ENCODE assay signal across 14 cellular contexts in the genomic region with DNA sequence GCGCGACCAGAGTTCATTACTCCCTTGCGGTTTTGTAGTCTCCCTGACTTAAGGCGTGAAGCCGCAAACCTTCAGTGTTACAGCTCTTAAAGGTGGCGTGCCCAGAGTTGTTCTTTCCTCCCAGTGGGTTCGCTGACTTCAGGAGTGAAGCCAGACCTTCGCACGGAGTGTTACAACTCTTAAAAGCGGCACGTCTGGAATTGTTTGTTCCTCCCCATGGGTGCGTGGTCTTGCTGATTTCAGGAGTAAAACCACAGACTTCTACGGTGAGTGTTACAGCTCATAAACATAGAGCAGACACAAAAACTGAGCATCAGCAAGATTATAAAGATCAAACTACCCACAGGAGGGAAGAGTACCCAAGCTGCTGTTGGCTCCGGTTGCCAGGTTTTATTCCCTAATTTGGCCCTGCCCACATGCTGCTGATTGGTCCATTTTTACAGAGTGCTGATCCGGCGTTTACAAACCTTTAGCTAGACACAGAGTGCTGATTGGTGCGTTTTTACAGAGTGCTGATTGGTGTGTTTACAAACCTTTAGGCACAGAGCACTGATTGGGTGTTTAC. TPM values are rescaled to one million over a fixed set of nuclear protein-coding genes. Genes with fewer than 3 reads are reported as not detected.
DNase-seq lines count a peak whose midpoint lies in the region; ATAC-seq and TF ChIP-seq lines count a peak whose summit lies in the region.
"Had no signal": no experiment of that assay in that cellular context is flagged by ENCODE, and none has a peak within 500 bp of the region (broad histone marks: within the 10 kb centered on the region; RNA-seq: fewer than 3 reads in every experiment).

No MANE protein-coding gene starts in this region.

- no peaks in the 10 kb centered on the region for H3K9me3 ChIP-seq in PC-3 (ENCODE audit: low read length)
- H3K9me3 ChIP-seq: left ventricle myocardium inferior had no signal

- intact Hi-C loops in PC-3 (cut with micrococcal nuclease): no loop called here

- H3K9ac ChIP-seq in PC-3 (ENCODE audit: low read length) (no peak overlapping the region), rectal smooth muscle tissue (ENCODE audit: low read length) (no peak overlapping the region)

- H3K4me1 ChIP-seq in PC-3 (ENCODE audit: insufficient read depth, low read length) (peaks cover 25% of the 10 kb centered on the region), rectal smooth muscle tissue (ENCODE audit: control insufficient read depth, insufficient read depth, low read length) (no peaks in the 10 kb centered on the region)

- H3K9me2 ChIP-seq in PC-3 (replicated peaks; ENCODE audit: low read length): no peaks in the 10 kb centered on the region

- peak; percentile 25 for DNase-seq in ELR (ENCODE audit: low read depth)
- no peak for DNase-seq in PC-3
- peak; percentile 20 to 55 (median 21) for DNase-seq in effector memory CD8-positive, alpha-beta T cell
- DNase-seq in middle frontal gyrus (ENCODE audit: extremely low spot score, low spot score): no peak
- DNase-seq: glutamatergic neuron, left ventricle myocardium inferior, NCI-H2081 treated with DMSO at 0.1 percent for 48 hours, substantia nigra had no signal

- H3F3A ChIP-seq in PC-3 (ENCODE audit: low read length, unreplicated experiment): peaks cover 4% of the 10 kb centered on the region

- peaks cover 15% of the 10 kb centered on the region for H3K36me3 Mint-ChIP-seq in effector memory CD8-positive, alpha-beta T cell (ENCODE audit: insufficient read depth)

- H3K27ac ChIP-seq in PC-3 (ENCODE audit: low read length): peak overlapping the region; percentile 69; the same call in 1 of the 2 replicates
- peak overlapping the region; percentile 28 for H3K27ac ChIP-seq in rectal smooth muscle tissue (ENCODE audit: low read depth, low read length)
- H3K27ac ChIP-seq: left ventricle myocardium inferior had no signal

- no TSS peak for BruUV-seq in PC-3 (replicated peaks; lab: Mats Ljungman, UMichigan)

- H3K27ac Mint-ChIP-seq in effector memory CD8-positive, alpha-beta T cell: peak overlapping the region in 1 of 2 donors; percentile 65
- H3K27ac Mint-ChIP-seq: activated T-helper 1 cell treated with anti-CD3 and anti-CD28 coated beads, Interleukin-12 subunit alpha, Interleukin-12 subunit beta, Interleukin-2, Interleukin-4 antibody, amounts not matched to agents 30 ng/mL and 10 ng/mL and 1 ng/mL, durations not matched to agents 14 hours and 24 hours and 36 hours had no signal

- no peaks in the 10 kb centered on the region for H3K79me2 ChIP-seq in PC-3 (ENCODE audit: low read length)

- H3K27me3 ChIP-seq in PC-3 (ENCODE audit: low read length) (no peaks in the 10 kb centered on the region), rectal smooth muscle tissue (ENCODE audit: control insufficient read depth, insufficient read depth, low read length) (no peaks in the 10 kb centered on the region)

- no peak for ATAC-seq in PC-3
- ATAC-seq in effector memory CD8-positive, alpha-beta T cell (replicated peaks): peak; percentile 96
- no peak for ATAC-seq in esophagus mucosa
- ATAC-seq in GM21360 (IDR thresholded peaks at IDR 0.05; ENCODE audit: unreplicated experiment): no peak

- POLR2A ChIA-PET in PC-3 (lab: Charles Lee; ENCODE audit: unreplicated experiment): interaction anchor here (0.6 kb wide), 1 partner anchor 1034 kb away, joined by 3 read pairs; no protein-coding TSS in a partner anchor

- H3K4me3 Mint-ChIP-seq in effector memory CD8-positive, alpha-beta T cell: peak overlapping the region; percentile 14 to 47
- H3K4me3 Mint-ChIP-seq: activated T-helper 1 cell treated with anti-CD3 and anti-CD28 coated beads, Interleukin-12 subunit alpha, Interleukin-12 subunit beta, Interleukin-2, Interleukin-4 antibody, amounts not matched to agents 30 ng/mL and 10 ng/mL and 1 ng/mL, durations not matched to agents 14 hours and 24 hours and 36 hours; brain had no signal

- TF ChIP-seq CTCF in PC-3 (conservative IDR thresholded peaks at IDR 0.05; ENCODE audit: low read depth, low read length): no peak

- no peak overlapping the region for H2AFZ ChIP-seq in PC-3 (ENCODE audit: low read length)

- CTCF ChIA-PET in PC-3 (lab: Charles Lee): no interaction called here

- H3K4me3 ChIP-seq in PC-3 (ENCODE audit: low read length) (no peak overlapping the region), rectal smooth muscle tissue (ENCODE audit: low read length) (no peak overlapping the region)
- H3K4me3 ChIP-seq: left ventricle myocardium inferior, skin epidermis had no signal

- no peaks in the 10 kb centered on the region for H3K9me3 Mint-ChIP-seq in effector memory CD8-positive, alpha-beta T cell
- H3K9me3 Mint-ChIP-seq: activated T-helper 1 cell treated with anti-CD3 and anti-CD28 coated beads, Interleukin-12 subunit alpha, Interleukin-12 subunit beta, Interleukin-2, Interleukin-4 antibody, amounts not matched to agents 30 ng/mL and 10 ng/mL and 1 ng/mL, durations not matched to agents 14 hours and 24 hours and 36 hours; brain had no signal

- H3K4me2 ChIP-seq in PC-3 (ENCODE audit: low read length): no peak overlapping the region

- peaks cover 0 to 12% of the 10 kb centered on the region in 2 donors for H3K27me3 Mint-ChIP-seq in effector memory CD8-positive, alpha-beta T cell
- H3K27me3 Mint-ChIP-seq: brain had no signal

- H3K4me1 Mint-ChIP-seq in effector memory CD8-positive, alpha-beta T cell (ENCODE audit: low read depth in 2 of 2): peaks cover 3 to 16% of the 10 kb centered on the region in 2 donors
- H3K4me1 Mint-ChIP-seq: brain had no signal

- H3K36me3 ChIP-seq in PC-3 (ENCODE audit: low read depth, low read length) (peaks cover 12% of the 10 kb centered on the region), rectal smooth muscle tissue (ENCODE audit: control insufficient read depth, insufficient read depth, low read length) (peaks cover 11% of the 10 kb centered on the region)

- no peaks in the 10 kb centered on the region for H4K20me1 ChIP-seq in PC-3 (ENCODE audit: low read length)

RNA-seq across cellular contexts. Expression of gene TMEM14C, which starts 10.4 kb away (rescaled TPM):
- total RNA-seq in PC-3 (2014; rRNA removed): 85.8 and 87.8 TPM in 2 replicates
- 64.5 TPM for total RNA-seq in esophagus mucosa

RNA-seq across cellular contexts. Expression of gene TMEM14B, which starts 14.4 kb away (rescaled TPM):
- total RNA-seq in PC-3 (2014; rRNA removed) (93.8 and 115 TPM in 2 replicates), esophagus mucosa (49.3 TPM)

RNA-seq across cellular contexts. Expression of gene PAK1IP1, which starts 38.5 kb away (rescaled TPM):
- total RNA-seq in PC-3 (2014; rRNA removed) (32.8 and 34.0 TPM in 2 replicates), esophagus mucosa (15.3 TPM)

RNA-seq across cellular contexts. Expression of gene C6orf52, which starts 38.8 kb away (rescaled TPM):
- total RNA-seq in PC-3 (2014; rRNA removed) (0.80 TPM in 1 of 2 replicates, not detected in the other), esophagus mucosa (0.84 TPM)

Comparison
In these comparisons a context has a peak if more than half of its experiments do, and no peak if none do; other contexts are left out.
1. DNase-seq: peak in ELR (single experiment) and effector memory CD8-positive, alpha-beta T cell (3 of 3); none in PC-3 (single experiment) and middle frontal gyrus (single experiment).